Comparison of ENCODE assay signal across 12 cellular contexts in the genomic region with DNA sequence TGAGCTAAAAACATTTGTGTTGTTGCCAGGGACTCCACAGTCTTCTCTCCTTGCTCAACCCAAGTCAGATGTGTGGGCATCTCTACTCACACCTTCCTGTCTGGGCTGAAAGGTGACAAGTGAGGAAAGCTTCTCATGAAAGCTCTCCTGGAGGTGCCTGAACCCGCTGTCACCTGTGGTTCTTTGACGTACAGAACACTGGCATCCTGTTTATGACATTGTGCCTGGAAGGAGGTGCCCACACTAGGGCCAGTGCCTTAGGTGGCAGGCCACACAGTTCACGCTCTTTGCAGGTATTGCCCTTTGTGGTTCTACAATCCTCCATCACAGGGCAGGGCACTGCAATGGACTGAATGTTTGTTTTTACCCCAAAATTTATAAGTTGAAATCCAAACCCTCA.
DNase-seq lines count a peak whose midpoint lies in the region; ATAC-seq and TF ChIP-seq lines count a peak whose summit lies in the region.
"Had no signal": no experiment of that assay in that cellular context is flagged by ENCODE, and none has a peak within 500 bp of the region (broad histone marks: within the 10 kb centered on the region; RNA-seq: fewer than 3 reads in every experiment).

No MANE protein-coding gene starts in this region.

- H3K9me3 ChIP-seq in muscle layer of duodenum (ENCODE audit: control insufficient read depth in 1 of 2, low read length in 2 of 2) (no peaks in the 10 kb centered on the region), stomach (no peaks in the 10 kb centered on the region)

- H3K4me1 ChIP-seq in muscle layer of duodenum (ENCODE audit: control insufficient read depth in 1 of 2, insufficient read depth in 2 of 2, low read length in 2 of 2), result no peaks in the 10 kb centered on the region
- H3K4me1 ChIP-seq in stomach, result peaks cover 0 to 11% (median 0%) of the 10 kb centered on the region in 4 donors
- H3K4me1 ChIP-seq: parathyroid adenoma had no signal

- H3K27ac ChIP-seq in muscle layer of duodenum (ENCODE audit: low read length) (peak overlapping the region; percentile 58), stomach (peak overlapping the region in 4 of 5 donors; percentile 6 to 80 (median 63))
- H3K27ac ChIP-seq: 22Rv1, parathyroid adenoma had no signal

- peak; percentile 57 for DNase-seq in NK-92 treated with Interleukin-12 subunit alpha and Interleukin-12 subunit beta, amount 100 ng/mL, for 24 hours (lab: John Stamatoyannopoulos, UW)
- DNase-seq in NK-92 (lab: John Stamatoyannopoulos, UW; ENCODE audit: unreplicated experiment) (no peak), stomach (peak; percentile 36), NCI-H2081 treated with DMSO at 0.1 percent for 48 hours (lab: John Stamatoyannopoulos, UW) (no peak)
- peak; percentile 81 for DNase-seq in activated effector memory CD4-positive, alpha-beta T cell treated with anti-CD3 and anti-CD28 coated beads, Interleukin-2, amount 50 U/mL, for 16 hours
- DNase-seq: NCI-H2081, SHP77 had no signal

- H3K27me3 ChIP-seq in muscle layer of duodenum (ENCODE audit: low read depth, low read length) (no peaks in the 10 kb centered on the region), stomach (no peaks in the 10 kb centered on the region)

- H3K4me3 ChIP-seq in muscle layer of duodenum (ENCODE audit: low read depth in 1 of 2, low read length in 2 of 2) (no peak overlapping the region), stomach (no peak overlapping the region)

- no peak for TF ChIP-seq CTCF in stomach (IDR thresholded peaks at IDR 0.05)

- 79 to 92% (median 89%) methylated on average over 3 of the region's 3 CpGs for WGBS in stomach, 5 donors

- ATAC-seq in HG03025 (IDR thresholded peaks at IDR 0.05; ENCODE audit: low FRiP score, unreplicated experiment), result no peak
- ATAC-seq in HG02884 (IDR thresholded peaks at IDR 0.05; ENCODE audit: unreplicated experiment), result no peak

- no peak for TF ChIP-seq EP300 in stomach (IDR thresholded peaks at IDR 0.05)

- intact Hi-C loops in stomach (cut with DNase I; ENCODE audit: low total_unique reads), result no loop called here

- no peak for TF ChIP-seq POLR2A in stomach (IDR thresholded peaks at IDR 0.05)

- H3K36me3 ChIP-seq in muscle layer of duodenum (ENCODE audit: control insufficient read depth in 1 of 2, insufficient read depth in 2 of 2, low read length in 2 of 2) (no peaks in the 10 kb centered on the region), stomach (no peaks in the 10 kb centered on the region)

Comparison
In these comparisons a context has a peak if more than half of its experiments do, and no peak if none do; other contexts are left out.
1. DNase-seq: peak in NK-92 treated with Interleukin-12 subunit alpha and Interleukin-12 subunit beta, amount 100 ng/mL, for 24 hours (single experiment), activated effector memory CD4-positive, alpha-beta T cell treated with anti-CD3 and anti-CD28 coated beads, Interleukin-2, amount 50 U/mL, for 16 hours (single experiment) and stomach (single experiment); none in NK-92 (single experiment) and NCI-H2081 treated with DMSO at 0.1 percent for 48 hours (single experiment).